8 cellular contexts compared by ENCODE assay signal in genomic region chr10:100046088-100046487, GRCh38. TPM values are rescaled to one million over a fixed set of nuclear protein-coding genes. Genes with fewer than 3 reads are reported as not detected.
A peak's percentile ranks its signal among the peaks of the same experiment; 100 is the strongest.
DNase-seq lines count a peak whose midpoint lies in the region; ATAC-seq and TF ChIP-seq lines count a peak whose summit lies in the region.

No MANE protein-coding gene starts in this region.

- no peaks in the 10 kb centered on the region for H3K9me3 Mint-ChIP-seq in Calu3 (ENCODE audit: low read depth, unreplicated experiment)

- H3K27ac Mint-ChIP-seq in Calu3 (ENCODE audit: unreplicated experiment) = no peak overlapping the region

- H3K4me1 Mint-ChIP-seq in Calu3 (ENCODE audit: low read depth, unreplicated experiment) = peaks cover 8% of the 10 kb centered on the region

- H3K9me3 ChIP-seq in gastrocnemius medialis = no peaks in the 10 kb centered on the region

- intact Hi-C loops in Calu3 (cut with micrococcal nuclease; ENCODE audit: unreplicated experiment) (loop anchor here (1.0 to 10.0 kb wide), 3 partner anchors 71 to 200 kb away; no protein-coding TSS in a partner anchor), gastrocnemius medialis (cut with DNase I; ENCODE audit: low total_unique reads) (loop anchor here (1.0 to 5.0 kb wide), 3 partner anchors 69 to 200 kb away; no protein-coding TSS in a partner anchor)

- H3K4me1 ChIP-seq in gastrocnemius medialis = peaks cover 4 to 12% of the 10 kb centered on the region in 2 donors

- peak; percentile 82 for DNase-seq in Calu3
- peak; percentile 36 for DNase-seq in GOT3 (lab: John Stamatoyannopoulos, UW)
- DNase-seq in NCI-H1694 treated with DMSO at 0.1 percent for 48 hours (lab: John Stamatoyannopoulos, UW) = peak; percentile 55
- DNase-seq in T1000 (lab: John Stamatoyannopoulos, UW) = peak; percentile 74
- DNase-seq in astrocyte of the cerebellum (ENCODE audit: low read depth) = peak; percentile 78
- peak; percentile 1 to 83 (median 52) for DNase-seq in hypothalamus (lab: John Stamatoyannopoulos, UW)
- DNase-seq in gastrocnemius medialis = peak; percentile 51 to 73

- H3K4me3 ChIP-seq in astrocyte of the cerebellum (ENCODE audit: low read depth, low read length) = no peak overlapping the region
- no peak overlapping the region for H3K4me3 ChIP-seq in gastrocnemius medialis

- ATAC-seq in gastrocnemius medialis (peak; percentile 71 to 86), HG03565 (IDR thresholded peaks at IDR 0.05; ENCODE audit: unreplicated experiment) (no peak)

- H3K27me3 ChIP-seq in gastrocnemius medialis = no peaks in the 10 kb centered on the region

- in situ Hi-C loops in astrocyte of the cerebellum (cut with HindIII; ENCODE audit: low sequenced_read_pairs) = loop anchor here (5.0 kb wide), 1 partner anchor 199 kb away; no protein-coding TSS in a partner anchor
- in situ Hi-C loops in gastrocnemius medialis (cut with MboI; ENCODE audit: low sequenced_read_pairs in 4 of 4) = loop anchor here (5.0 kb wide), 2 partner anchors 199 to 204 kb away; no protein-coding TSS in a partner anchor

- BruUV-seq in Calu3 (replicated peaks; lab: Mats Ljungman, UMichigan) = no TSS peak

- CTCF ChIA-PET in Calu3 (lab: Charles Lee) = interaction anchor here (1.0 to 2.8 kb wide), 4 partner anchors 36 to 200 kb away, joined by 3 to 13 read pairs (median 8); partner anchors contain the start of gene DNMBP

- peak; percentile 80 for TF ChIP-seq CTCF in Calu3 (IDR thresholded peaks at IDR 0.05; ENCODE audit: unreplicated experiment)
- TF ChIP-seq CTCF in astrocyte of the cerebellum (IDR thresholded peaks at IDR 0.05; ENCODE audit: low read depth, low read length, missing control alignments) = peak; percentile 94
- peak; percentile 88 to 96 (median 92) for TF ChIP-seq CTCF in gastrocnemius medialis (IDR thresholded peaks at IDR 0.05 in 4 of 5, conservative IDR thresholded peaks at IDR 0.05 in 1 of 5)

- no peak for TF ChIP-seq POLR2A in gastrocnemius medialis (IDR thresholded peaks at IDR 0.05)

- H3K4me3 Mint-ChIP-seq in Calu3 (ENCODE audit: low read depth, unreplicated experiment) = no peak overlapping the region

- H3K27me3 Mint-ChIP-seq in Calu3 (ENCODE audit: unreplicated experiment) = no peaks in the 10 kb centered on the region

- peak overlapping the region in 1 of 4 donors; percentile 21 for H3K27ac ChIP-seq in gastrocnemius medialis

- no peaks in the 10 kb centered on the region for H3K36me3 ChIP-seq in gastrocnemius medialis

- H3K36me3 Mint-ChIP-seq in Calu3 (ENCODE audit: insufficient read depth, unreplicated experiment) = no peaks in the 10 kb centered on the region

RNA-seq across cellular contexts. Expression of gene CPN1, which starts 35.6 kb away (rescaled TPM):
- total RNA-seq in Calu3 (2022) (not detected in 2 replicates), gastrocnemius medialis (under 1 TPM in 1 of 4 donors, not detected in 3; 0.20 TPM)

RNA-seq across cellular contexts. Expression of gene DNMBP, which starts 36.3 kb away (rescaled TPM):
- total RNA-seq in Calu3 (2022) = 17.6 TPM in 2 replicates
- total RNA-seq in gastrocnemius medialis = 10 to 100 TPM in 3 of 4 donors, 1 to 10 TPM in 1; 9.5 to 22.5 (median 15.0) TPM
